ENCODE assay signal across 8 cellular contexts in the genomic region with DNA sequence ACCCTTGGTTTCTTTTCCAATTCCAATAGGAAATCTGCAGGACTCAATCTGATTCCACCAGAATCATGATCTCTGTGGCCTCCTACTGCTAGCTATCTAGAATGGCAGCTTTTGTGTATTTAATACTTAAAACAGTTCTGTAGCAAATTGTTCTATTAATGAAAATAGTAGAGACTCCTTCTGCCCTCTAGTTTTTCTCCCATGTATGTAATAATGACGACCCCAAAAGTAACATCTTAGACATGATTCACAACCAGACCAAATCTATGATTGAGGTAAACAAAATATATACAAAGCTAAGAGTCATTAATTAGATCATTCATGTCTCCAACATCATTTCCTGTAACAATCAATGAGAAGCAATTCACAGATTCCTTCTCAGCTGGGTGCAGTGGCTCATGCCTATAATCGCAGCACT.
DNase-seq lines count a peak whose midpoint lies in the region; ATAC-seq and TF ChIP-seq lines count a peak whose summit lies in the region.

No MANE protein-coding gene starts in this region.

- no peaks in the 10 kb centered on the region; the same call in 1 of the 2 replicates for H4K20me1 ChIP-seq in SK-N-SH (ENCODE audit: insufficient read depth)

- H3K9me2 ChIP-seq in SK-N-SH: no peaks in the 10 kb centered on the region

- H3K9ac ChIP-seq in SK-N-SH (no peak overlapping the region), subcutaneous abdominal adipose tissue (ENCODE audit: low read length in 5 of 5) (no peak overlapping the region)

- H3K9me3 ChIP-seq in SK-N-SH (no peaks in the 10 kb centered on the region), subcutaneous abdominal adipose tissue (ENCODE audit: control insufficient read depth in 5 of 5, low read length in 5 of 5) (no peaks in the 10 kb centered on the region)

- H3K4me1 ChIP-seq in SK-N-SH (ENCODE audit: control insufficient read depth in 1 of 2, insufficient read depth in 2 of 2, low read depth in 1 of 2, low read length in 1 of 2): peaks cover 10 to 20% of the 10 kb centered on the region in 2 experiments; a peak in 3 of 4 replicates
- peaks cover 3 to 33% (median 18%) of the 10 kb centered on the region in 5 donors for H3K4me1 ChIP-seq in subcutaneous abdominal adipose tissue (ENCODE audit: control insufficient read depth in 5 of 5, insufficient read depth in 5 of 5, low read length in 5 of 5)

- H3K4me3 ChIP-seq in SK-N-SH (ENCODE audit: low read depth in 2 of 2, low read length in 1 of 2) (no peak overlapping the region), fibroblast of villous mesenchyme (ENCODE audit: low read depth, low read length) (no peak overlapping the region), subcutaneous abdominal adipose tissue (ENCODE audit: low read depth in 1 of 5, low read length in 5 of 5) (no peak overlapping the region)

- no peak for TF ChIP-seq EP300 in SK-N-SH (IDR thresholded peaks at IDR 0.05; ENCODE audit: borderline replicate concordance in 1 of 2, low read depth in 1 of 2, low read length in 1 of 2)

- H3K27ac ChIP-seq in SK-N-SH (ENCODE audit: low read depth in 2 of 2, low read length in 1 of 2) (peak overlapping the region in 1 of 2 experiments; percentile 7; a peak in 1 of 4 replicates), subcutaneous abdominal adipose tissue (ENCODE audit: low read depth, low read length) (peak overlapping the region; percentile 68)

- TF ChIP-seq CTCF in SK-N-SH (IDR thresholded peaks at IDR 0.05) (peak; percentile 61), fibroblast of villous mesenchyme (IDR thresholded peaks at IDR 0.05; ENCODE audit: insufficient read depth, low read depth, low read length) (peak; percentile 53)

- H3K36me3 Mint-ChIP-seq in activated T-cell treated with anti-CD3 and anti-CD28 coated beads, Interleukin-2, amount 50 U/mL, for 24 hours (ENCODE audit: low read depth): peaks cover 23% of the 10 kb centered on the region

- POLR2A ChIA-PET in SK-N-SH (lab: Yijun Ruan, JAX): no interaction called here

- TF ChIP-seq RAD21 in SK-N-SH (IDR thresholded peaks at IDR 0.05; ENCODE audit: low read length): peak; percentile 36

- peaks cover 78% of the 10 kb centered on the region for H3K4me1 Mint-ChIP-seq in activated T-cell treated with anti-CD3 and anti-CD28 coated beads, Interleukin-2, amount 50 U/mL, for 24 hours (ENCODE audit: low read depth)

- no peaks in the 10 kb centered on the region for H3K9me3 Mint-ChIP-seq in activated T-cell treated with anti-CD3 and anti-CD28 coated beads, Interleukin-2, amount 50 U/mL, for 24 hours

- no peak overlapping the region for H3K4me3 Mint-ChIP-seq in activated T-cell treated with anti-CD3 and anti-CD28 coated beads, Interleukin-2, amount 50 U/mL, for 24 hours

- H3K4me2 ChIP-seq in SK-N-SH: no peak overlapping the region

- peaks cover 36% of the 10 kb centered on the region for H3K79me2 ChIP-seq in SK-N-SH (ENCODE audit: insufficient read depth)

- H3K27ac Mint-ChIP-seq in activated T-cell treated with anti-CD3 and anti-CD28 coated beads, Interleukin-2, amount 50 U/mL, for 24 hours: peak overlapping the region; percentile 59

- H3K36me3 ChIP-seq in SK-N-SH (replicated peaks in 1 of 2; ENCODE audit: control insufficient read depth in 1 of 2, insufficient read depth in 2 of 2, low read length in 1 of 2) (peaks cover 2 to 20% of the 10 kb centered on the region in 2 experiments), subcutaneous abdominal adipose tissue (ENCODE audit: control insufficient read depth in 5 of 5, insufficient read depth in 5 of 5, low read length in 5 of 5) (peaks cover 0 to 6% (median 3%) of the 10 kb centered on the region in 5 donors)

- no peak for ATAC-seq in HG02759 (IDR thresholded peaks at IDR 0.05; ENCODE audit: unreplicated experiment)

- CTCF ChIA-PET in SK-N-SH (lab: Yijun Ruan, JAX): interaction anchor here (0.6 to 6.2 kb wide), 44 partner anchors 8 to 586 kb away, joined by 3 to 68 read pairs (median 5); no protein-coding TSS in a partner anchor

- H3K27me3 Mint-ChIP-seq in activated T-cell treated with anti-CD3 and anti-CD28 coated beads, Interleukin-2, amount 50 U/mL, for 24 hours: no peaks in the 10 kb centered on the region

- peaks cover 24% of the 10 kb centered on the region for H3F3A ChIP-seq in SK-N-SH (replicated peaks; ENCODE audit: insufficient read depth)

- WGBS in SK-N-SH (ENCODE audit: low lambda C conversion rate): 47% methylated on average over 2 of the region's 2 CpGs

- no peak for DNase-seq in activated T-cell treated with anti-CD3 and anti-CD28 coated beads, Interleukin-2, amount 50 U/mL, for 24 hours
- DNase-seq in activated T-cell treated with anti-CD3 and anti-CD28 coated beads, Interleukin-2, amount 50 U/mL, for 48 hours: no peak
- DNase-seq in SK-N-SH (no peak), fibroblast of villous mesenchyme (ENCODE audit: low read depth) (peak; percentile 46), NCI-H526 (lab: John Stamatoyannopoulos, UW) (no peak), mesenteric fat pad (ENCODE audit: low spot score) (no peak)

- no peaks in the 10 kb centered on the region for H3K27me3 ChIP-seq in SK-N-SH (ENCODE audit: insufficient read depth)
- no peaks in the 10 kb centered on the region for H3K27me3 ChIP-seq in subcutaneous abdominal adipose tissue (ENCODE audit: control insufficient read depth in 5 of 5, insufficient read depth in 4 of 5, low read length in 5 of 5)

- H2AFZ ChIP-seq in SK-N-SH (ENCODE audit: low read depth): no peak overlapping the region

TF ChIP-seq in SK-N-SH, 30 proteins besides CTCF, POLR2A, EP300 and RAD21:
- TF ChIP-seq SMC3 (IDR thresholded peaks at IDR 0.05; ENCODE audit: low read depth, low read length): peak; percentile 17
- TF ChIP-seq, protein P1, sequence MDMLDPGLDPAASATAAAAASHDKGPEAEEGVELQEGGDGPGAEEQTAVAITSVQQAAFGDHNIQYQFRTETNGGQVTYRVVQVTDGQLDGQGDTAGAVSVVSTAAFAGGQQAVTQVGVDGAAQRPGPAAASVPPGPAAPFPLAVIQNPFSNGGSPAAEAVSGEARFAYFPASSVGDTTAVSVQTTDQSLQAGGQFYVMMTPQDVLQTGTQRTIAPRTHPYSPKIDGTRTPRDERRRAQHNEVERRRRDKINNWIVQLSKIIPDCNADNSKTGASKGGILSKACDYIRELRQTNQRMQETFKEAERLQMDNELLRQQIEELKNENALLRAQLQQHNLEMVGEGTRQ (IDR thresholded peaks at IDR 0.05; ENCODE audit: borderline replicate concordance, low read depth, low read length): no peak
